ENCODE assay signal across 14 cellular contexts in genomic region chr11:9639099-9639498, GRCh38. TPM values are rescaled to one million over a fixed set of nuclear protein-coding genes. Genes with fewer than 3 reads are reported as not detected.
DNase-seq lines count a peak whose midpoint lies in the region; ATAC-seq and TF ChIP-seq lines count a peak whose summit lies in the region.
"Had no signal": no experiment of that assay in that cellular context is flagged by ENCODE, and none has a peak within 500 bp of the region (broad histone marks: within the 10 kb centered on the region; RNA-seq: fewer than 3 reads in every experiment).

No MANE protein-coding gene starts in this region.

- TF ChIP-seq CTCF in esophagus squamous epithelium (IDR thresholded peaks at IDR 0.05) = no peak
- no peak for TF ChIP-seq CTCF in mucosa of descending colon (IDR thresholded peaks at IDR 0.05)

- DNase-seq in SKM-1 treated with dmso at 0.1 percent for 144 hours (lab: John Stamatoyannopoulos, UW; ENCODE audit: unreplicated experiment) (peak; percentile 20), SKM-1 (lab: John Stamatoyannopoulos, UW; ENCODE audit: unreplicated experiment) (no peak), esophagus squamous epithelium (lab: John Stamatoyannopoulos, UW) (no peak), mucosa of descending colon (peak in 2 of 3 donors; percentile 47 to 49), H4 (ENCODE audit: low spot score) (no peak), AG08396 (ENCODE audit: low spot score) (no peak), NOMO-1 treated with dmso at 0.1 percent for 144 hours (lab: John Stamatoyannopoulos, UW; ENCODE audit: unreplicated experiment) (no peak), NCI-H226 (no peak)
- DNase-seq: activated CD4-positive, alpha-beta memory T cell treated with anti-CD3 and anti-CD28 coated beads for 36 hours; activated effector memory CD4-positive, alpha-beta T cell treated with anti-CD3 and anti-CD28 coated beads, Interleukin-2, amount 50 U/mL, for 16 hours; erythroblast; naive thymus-derived CD8-positive, alpha-beta T cell; NCI-H2081; NK-92 treated with Interleukin-12 subunit alpha and Interleukin-12 subunit beta, amount 100 ng/mL, for 24 hours had no signal

- no peak for TF ChIP-seq POLR2A in esophagus squamous epithelium (IDR thresholded peaks at IDR 0.05)

- peak; percentile 90 for ATAC-seq in mucosa of descending colon
- ATAC-seq: naive thymus-derived CD8-positive, alpha-beta T cell had no signal

- intact Hi-C loops in esophagus squamous epithelium (cut with DNase I) (no loop called here), mucosa of descending colon (cut with DNase I, micrococcal nuclease) (no loop called here)

- H3K4me1 ChIP-seq in esophagus squamous epithelium (peaks cover 0 to 11% (median 0%) of the 10 kb centered on the region in 3 donors), mucosa of descending colon (ENCODE audit: low read depth) (no peaks in the 10 kb centered on the region)

- no peak overlapping the region for H3K4me3 ChIP-seq in esophagus squamous epithelium
- no peak overlapping the region for H3K4me3 ChIP-seq in mucosa of descending colon

- WGBS in esophagus squamous epithelium, 2 donors = 75 to 82% methylated on average over 5 of the region's 5 CpGs

- H3K9me3 ChIP-seq in esophagus squamous epithelium (no peaks in the 10 kb centered on the region), mucosa of descending colon (no peaks in the 10 kb centered on the region)

- H3K36me3 ChIP-seq in esophagus squamous epithelium (no peaks in the 10 kb centered on the region), mucosa of descending colon (ENCODE audit: low read depth) (no peaks in the 10 kb centered on the region)

- H3K27ac ChIP-seq in esophagus squamous epithelium = peak overlapping the region in 3 of 4 donors; percentile 50 to 72 (median 55)

- no peaks in the 10 kb centered on the region for H3K27me3 ChIP-seq in esophagus squamous epithelium

RNA-seq across cellular contexts. Expression of gene SWAP70, which starts 24.8 kb away (rescaled TPM):
- total RNA-seq in esophagus squamous epithelium = 10 to 100 TPM; 15.1 to 27.5 (median 17.7) TPM
- total RNA-seq in mucosa of descending colon = 10 to 100 TPM; 16.0 to 29.1 (median 19.7) TPM
- 12.4 and 14.3 TPM in 2 replicates for total RNA-seq in H4 (2014; rRNA removed; shearing (Covaris generic))

Comparison
In these comparisons a context has a peak if more than half of its experiments do, and no peak if none do; other contexts are left out.
1. DNase-seq: peak in SKM-1 treated with dmso at 0.1 percent for 144 hours (single experiment) and mucosa of descending colon (2 of 3); none in SKM-1 (single experiment), esophagus squamous epithelium (single experiment), H4 (single experiment), AG08396 (single experiment), NOMO-1 treated with dmso at 0.1 percent for 144 hours (single experiment) and NCI-H226 (single experiment).